In the genomic region with DNA sequence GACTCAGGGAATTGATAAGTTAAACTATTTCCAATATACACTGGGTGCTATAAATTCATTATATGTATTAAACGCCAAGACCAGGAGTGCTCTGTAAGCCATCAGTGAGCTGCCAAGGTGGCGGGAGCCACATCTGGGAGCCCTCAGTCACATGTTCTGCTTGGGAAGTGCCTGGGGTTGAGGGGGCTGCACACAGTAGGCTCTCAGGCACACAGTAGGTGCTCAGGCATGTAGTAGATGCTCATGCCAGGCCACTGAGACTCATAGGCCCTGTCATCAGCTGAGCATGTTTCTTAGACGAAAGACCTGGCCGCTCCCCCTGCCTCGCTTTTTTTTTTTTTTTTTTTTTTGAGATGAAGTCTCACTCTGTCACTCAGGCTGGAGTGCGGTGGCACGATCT, we compare ENCODE assay signal across 17 cellular contexts.
DNase-seq lines count a peak whose midpoint lies in the region; ATAC-seq and TF ChIP-seq lines count a peak whose summit lies in the region.
"Had no signal": no experiment of that assay in that cellular context is flagged by ENCODE, and none has a peak within 500 bp of the region (broad histone marks: within the 10 kb centered on the region; RNA-seq: fewer than 3 reads in every experiment).

No MANE protein-coding gene starts in this region.

- intact Hi-C loops in cardiac septum (cut with DNase I) (no loop called here), IMR-90 (cut with micrococcal nuclease) (no loop called here), sigmoid colon (cut with DNase I) (no loop called here)

- ATAC-seq in IMR-90 (ENCODE audit: low read depth) = no peak
- no peak for ATAC-seq in left lobe of liver
- no peak for ATAC-seq in GM19455 (IDR thresholded peaks at IDR 0.05; ENCODE audit: unreplicated experiment)
- no peak for ATAC-seq in HG03097 (IDR thresholded peaks at IDR 0.05; ENCODE audit: low FRiP score, unreplicated experiment)
- ATAC-seq: A549, Panc1 had no signal

- no peak overlapping the region for H2BK5ac ChIP-seq in IMR-90 (ENCODE audit: low read depth, low read length, poor library complexity, severe bottlenecking)

- no peaks in the 10 kb centered on the region for H3K9me3 ChIP-seq in right atrium auricular region
- H3K9me3 ChIP-seq in IMR-90 (ENCODE audit: control insufficient read depth, insufficient read depth, low read length) = no peaks in the 10 kb centered on the region
- H3K9me3 ChIP-seq in sigmoid colon = no peaks in the 10 kb centered on the region
- H3K9me3 ChIP-seq: A549, SK-N-SH had no signal

- BruUV-seq in IMR-90 (replicated peaks; lab: Mats Ljungman, UMichigan) = no TSS peak

- no peak overlapping the region for H2AK5ac ChIP-seq in IMR-90 (ENCODE audit: low read depth, low read length)

- H3K56ac ChIP-seq in IMR-90 (ENCODE audit: extremely low read depth, insufficient read depth, low read length) = no peak overlapping the region

- no peak overlapping the region for H3K18ac ChIP-seq in IMR-90 (ENCODE audit: low read depth, low read length)

- no peaks in the 10 kb centered on the region for H3K9me1 ChIP-seq in IMR-90 (ENCODE audit: insufficient read depth, low read length)

- H3K27me3 ChIP-seq in right atrium auricular region (no peaks in the 10 kb centered on the region), IMR-90 (ENCODE audit: control insufficient read depth, insufficient read depth, low read length) (peaks cover 39% of the 10 kb centered on the region), sigmoid colon (peaks cover 0 to 67% (median 20%) of the 10 kb centered on the region in 3 donors)

- TF ChIP-seq RAD21 in IMR-90 (IDR thresholded peaks at IDR 0.05; ENCODE audit: low read length) = no peak

- no peak overlapping the region for H3K4me3 ChIP-seq in right atrium auricular region
- H3K4me3 ChIP-seq in IMR-90 (ENCODE audit: insufficient read depth, low read depth, low read length) = no peak overlapping the region
- no peak overlapping the region for H3K4me3 ChIP-seq in sigmoid colon
- H3K4me3 ChIP-seq: A549 had no signal

- TF ChIP-seq POLR2A in IMR-90 (IDR thresholded peaks at IDR 0.05; ENCODE audit: low read depth, low read length) (no peak), sigmoid colon (IDR thresholded peaks at IDR 0.05) (no peak)

- WGBS in IMR-90 (ENCODE audit: extremely low coverage in 2 of 2, insufficient read length in 1 of 2), 2 experiments = 64% methylated on average over 5 of the region's 7 CpGs; no CpG with 5 or more reads in 1 of the 2 experiments
- WGBS in sigmoid colon, 2 donors = 81 to 83% methylated on average over 7 of the region's 7 CpGs

- in situ Hi-C loops in IMR-90 (cut with MboI; ENCODE audit: low sequenced_read_pairs) = no loop called here

- no peak overlapping the region for H2BK120ac ChIP-seq in IMR-90 (ENCODE audit: low read depth, low read length)

- no peak overlapping the region for H3K4ac ChIP-seq in IMR-90 (ENCODE audit: low read depth, low read length)

- no peak overlapping the region for H3K23ac ChIP-seq in IMR-90 (ENCODE audit: low read depth, low read length)

- TF ChIP-seq CTCF in right atrium auricular region (IDR thresholded peaks at IDR 0.05) (no peak), IMR-90 (conservative IDR thresholded peaks at IDR 0.05; ENCODE audit: low read depth, low read length) (no peak), sigmoid colon (IDR thresholded peaks at IDR 0.05) (no peak)

- no peak overlapping the region for H4K5ac ChIP-seq in IMR-90 (ENCODE audit: low read depth, low read length)

- no peak overlapping the region for H3K4me2 ChIP-seq in IMR-90 (ENCODE audit: low read depth, low read length)
- H3K4me2 ChIP-seq: A549, SK-N-SH had no signal

- H2AFZ ChIP-seq in IMR-90 (replicated peaks; ENCODE audit: low read length, poor library complexity) = peak overlapping the region; percentile 32

- H4K91ac ChIP-seq in IMR-90 (ENCODE audit: insufficient read depth, low read depth, low read length) = no peak overlapping the region

- no peaks in the 10 kb centered on the region for H4K20me1 ChIP-seq in IMR-90 (ENCODE audit: insufficient read depth, low read length)

- peak; percentile 39 for DNase-seq in cardiac septum (ENCODE audit: low spot score)
- no peak for DNase-seq in right atrium auricular region (ENCODE audit: low spot score)
- no peak for DNase-seq in IMR-90
- DNase-seq in left lobe of liver (ENCODE audit: low spot score) = peak; percentile 18
- DNase-seq in sigmoid colon = peak; percentile 26
- DNase-seq in OCI-M1 (lab: John Stamatoyannopoulos, UW) = no peak
- DNase-seq: KG1, NCI-H1436, NCI-H2029, NCI-H510A, NCI-H82, SHP77 had no signal

- TF ChIP-seq EP300 in sigmoid colon (IDR thresholded peaks at IDR 0.05) = no peak

- H2BK15ac ChIP-seq in IMR-90 (ENCODE audit: low read depth, low read length) = no peak overlapping the region

- no peak overlapping the region for H2BK20ac ChIP-seq in IMR-90 (ENCODE audit: low read depth, low read length)

- H3K27ac ChIP-seq in right atrium auricular region (no peak overlapping the region), IMR-90 (ENCODE audit: insufficient read depth, low read length) (no peak overlapping the region), sigmoid colon (no peak overlapping the region)
- H3K27ac ChIP-seq: A549 had no signal

- POLR2A ChIA-PET in IMR-90 (lab: Charles Lee; ENCODE audit: unreplicated experiment) = no interaction called here

- no peak overlapping the region for H4K8ac ChIP-seq in IMR-90 (ENCODE audit: low read depth in 2 of 2, low read length in 2 of 2)

- no peak overlapping the region for H3K9ac ChIP-seq in IMR-90 (ENCODE audit: low read depth, low read length)
- H3K9ac ChIP-seq: SK-N-SH had no signal

- no peaks in the 10 kb centered on the region for H3K79me1 ChIP-seq in IMR-90 (ENCODE audit: low read depth in 1 of 2, low read length in 2 of 2)

- H3K36me3 ChIP-seq in right atrium auricular region = no peaks in the 10 kb centered on the region
- no peaks in the 10 kb centered on the region for H3K36me3 ChIP-seq in IMR-90 (ENCODE audit: control insufficient read depth, insufficient read depth, low read length)
- H3K36me3 ChIP-seq in sigmoid colon = no peaks in the 10 kb centered on the region

- no peak overlapping the region for H2AK9ac ChIP-seq in IMR-90 (replicated peaks; ENCODE audit: low read depth, low read length, poor library complexity)

- dilution Hi-C loops in IMR-90 (cut with HindIII; ENCODE audit: low sequenced_read_pairs, unreplicated experiment) = no loop called here

- H3K14ac ChIP-seq in IMR-90 (replicated peaks; ENCODE audit: low read depth, low read length) = no peak overlapping the region

- CTCF ChIA-PET in IMR-90 (lab: Yijun Ruan, JAX) = no interaction called here

- H3K4me1 ChIP-seq in right atrium auricular region (no peaks in the 10 kb centered on the region), IMR-90 (ENCODE audit: control insufficient read depth, insufficient read depth, low read length) (no peaks in the 10 kb centered on the region), sigmoid colon (no peaks in the 10 kb centered on the region)
- H3K4me1 ChIP-seq: A549 had no signal

TF ChIP-seq in IMR-90, 13 proteins besides CTCF, POLR2A, EP300 and RAD21:
- TF ChIP-seq CHD1 (IDR thresholded peaks at IDR 0.05; ENCODE audit: low read depth, low read length) (no peak), NFE2L2 (IDR thresholded peaks at IDR 0.05; ENCODE audit: low read depth, low read length) (no peak), MAFK (IDR thresholded peaks at IDR 0.05; ENCODE audit: low read depth, low read length) (no peak), CEBPB (IDR thresholded peaks at IDR 0.05; ENCODE audit: low read depth, low read length) (no peak), BHLHE40 (IDR thresholded peaks at IDR 0.05; ENCODE audit: low read depth, low read length) (no peak), RCOR1 (IDR thresholded peaks at IDR 0.05; ENCODE audit: insufficient replicate concordance, low read length) (no peak), FOS (IDR thresholded peaks at IDR 0.05; ENCODE audit: low read depth, low read length) (no peak), MAZ (IDR thresholded peaks at IDR 0.05; ENCODE audit: borderline replicate concordance, low read depth, low read length) (no peak)

Comparison
In these comparisons a context has a peak if more than half of its experiments do, and no peak if none do; other contexts are left out.
1. DNase-seq: peak in cardiac septum (single experiment), left lobe of liver (single experiment) and sigmoid colon (single experiment); none in right atrium auricular region (single experiment), IMR-90 (single experiment) and OCI-M1 (single experiment).